8 cellular contexts compared by ENCODE assay signal in the genomic region with DNA sequence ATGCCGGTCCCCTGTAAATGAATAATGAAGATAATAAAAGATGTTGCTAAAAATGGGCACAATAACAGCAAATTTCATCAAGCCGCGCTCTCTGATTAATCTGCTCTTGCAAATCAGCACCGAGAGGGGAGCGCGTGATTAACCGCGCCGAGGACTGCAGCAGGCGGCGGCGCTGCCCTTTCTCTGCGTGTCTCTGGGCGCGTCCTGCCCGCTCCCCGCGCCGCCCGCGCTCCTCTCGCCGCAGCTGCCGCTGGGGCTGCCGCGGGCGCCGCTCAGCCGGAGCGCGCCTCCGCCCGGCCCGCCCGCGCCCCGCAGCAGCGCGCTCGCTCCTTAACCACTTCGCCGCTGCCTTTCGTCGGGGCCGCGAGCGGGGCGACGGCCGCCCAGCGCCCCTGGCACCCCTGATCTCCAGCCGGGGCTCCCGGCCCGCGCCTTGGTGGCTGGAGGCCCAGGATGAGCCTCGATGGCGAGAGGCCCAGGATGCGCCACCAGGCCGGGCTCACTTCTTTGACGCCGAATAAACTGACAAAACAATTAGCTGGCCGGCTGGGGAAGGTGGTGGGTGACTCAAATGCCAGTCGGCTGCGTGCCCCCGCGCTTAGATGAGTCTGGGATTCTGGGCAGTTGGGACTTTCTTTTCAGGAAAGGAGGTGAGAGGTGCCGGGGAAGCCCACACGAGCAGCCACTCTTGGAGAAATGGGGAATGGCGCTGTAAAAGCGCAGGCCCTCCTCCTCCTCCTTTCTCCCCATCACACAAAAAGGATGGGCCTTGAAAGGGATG.
A peak's percentile ranks its signal among the peaks of the same experiment; 100 is the strongest.
DNase-seq lines count a peak whose midpoint lies in the region; ATAC-seq and TF ChIP-seq lines count a peak whose summit lies in the region.

No MANE protein-coding gene starts in this region.

- no peaks in the 10 kb centered on the region for H3K36me3 ChIP-seq in H7 (replicated peaks; ENCODE audit: control insufficient read depth, insufficient read depth, low read length)

- ATAC-seq in omental fat pad (ENCODE audit: low FRiP score) (peak; percentile 82), HG03571 (IDR thresholded peaks at IDR 0.05; ENCODE audit: unreplicated experiment) (no peak), GM19397 (IDR thresholded peaks at IDR 0.05; ENCODE audit: unreplicated experiment) (no peak)

- H3K27ac Mint-ChIP-seq in glutamatergic neuron (ENCODE audit: unreplicated experiment): no peak overlapping the region

- peaks cover 7% of the 10 kb centered on the region; the same call in 1 of the 2 replicates for H3K27me3 ChIP-seq in H7 (ENCODE audit: control insufficient read depth, insufficient read depth, low read length)

- H3K4me3 ChIP-seq in H7 (ENCODE audit: insufficient read depth, low read depth, low read length): peak overlapping the region; percentile 46

- no peaks in the 10 kb centered on the region for H3K27me3 Mint-ChIP-seq in glutamatergic neuron (ENCODE audit: unreplicated experiment)

- no peaks in the 10 kb centered on the region for H3K4me1 Mint-ChIP-seq in glutamatergic neuron (ENCODE audit: low read depth, unreplicated experiment)

- DNase-seq in H7 (peak; percentile 85), SK-N-DZ (ENCODE audit: low spot score) (peak; percentile 61), glutamatergic neuron (peak; percentile 68), omental fat pad (ENCODE audit: low spot score) (no peak)
- DNase-seq in effector CD8-positive, alpha-beta T cell (lab: John Stamatoyannopoulos, UW): no peak
- no peak for DNase-seq in stimulated activated CD4-positive, alpha-beta T cell treated with anti-CD3 and anti-CD28 coated beads, Interleukin-1b, Interleukin-23, amount 100 ng/mL, for 48 hours

- TF ChIP-seq CTCF in glutamatergic neuron (IDR thresholded peaks at IDR 0.05; ENCODE audit: partially characterized antibody, unreplicated experiment) (no peak), omental fat pad (IDR thresholded peaks at IDR 0.05) (no peak)

- peak overlapping the region; percentile 90 for H3K4me3 Mint-ChIP-seq in glutamatergic neuron (ENCODE audit: unreplicated experiment)

- no peaks in the 10 kb centered on the region for H3K9me3 Mint-ChIP-seq in glutamatergic neuron (ENCODE audit: unreplicated experiment)

- peaks cover 2% of the 10 kb centered on the region for H3K36me3 Mint-ChIP-seq in glutamatergic neuron (ENCODE audit: unreplicated experiment)

Comparison
In these comparisons a context has a peak if more than half of its experiments do, and no peak if none do; other contexts are left out.
1. DNase-seq: peak in H7 (single experiment), SK-N-DZ (single experiment) and glutamatergic neuron (single experiment); none in omental fat pad (single experiment), effector CD8-positive, alpha-beta T cell (single experiment) and stimulated activated CD4-positive, alpha-beta T cell treated with anti-CD3 and anti-CD28 coated beads, Interleukin-1b, Interleukin-23, amount 100 ng/mL, for 48 hours (single experiment).